In the genomic region with DNA sequence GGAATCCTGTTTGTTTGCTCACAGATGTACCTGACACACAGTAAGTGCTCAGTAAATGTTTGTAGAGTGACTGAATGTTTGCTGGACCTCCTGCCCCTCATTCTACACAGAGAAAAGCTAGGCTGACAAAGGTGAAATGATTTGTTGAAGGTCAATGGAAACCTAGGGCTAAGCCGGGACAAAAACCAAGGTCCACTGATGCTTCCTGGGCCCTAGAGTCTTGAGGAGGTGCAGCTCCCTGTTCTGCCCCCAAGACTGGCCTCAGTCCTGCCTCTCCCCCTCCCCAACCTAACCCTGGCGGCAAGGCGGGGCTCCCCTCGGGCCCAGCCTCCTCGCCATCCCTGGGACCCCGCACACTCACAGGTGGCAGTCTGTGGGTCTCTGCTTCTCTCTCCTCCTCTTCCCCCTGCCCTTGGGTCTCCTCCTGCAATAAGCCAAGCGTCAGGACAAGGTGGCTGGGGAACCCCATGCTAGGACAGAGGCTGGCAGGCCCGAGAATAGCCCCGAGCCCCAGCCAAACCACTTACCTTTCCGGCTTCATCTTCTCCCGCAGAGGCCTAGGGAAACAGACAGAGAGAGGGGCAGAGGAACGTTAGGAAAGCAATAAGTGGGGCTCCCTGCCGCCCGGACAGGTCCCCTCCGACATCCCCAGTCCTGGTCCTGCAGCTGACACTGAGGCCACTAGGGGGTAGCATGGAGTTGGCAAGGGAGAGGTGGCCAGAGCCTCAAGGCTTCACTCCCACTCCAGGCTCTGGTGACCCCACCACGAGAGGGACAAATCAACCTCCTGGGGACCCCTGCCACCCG, we compare ENCODE assay signal across 1 cellular context.
TF ChIP-seq lines count a peak whose summit lies in the region.

No MANE protein-coding gene starts in this region.

TF ChIP-seq in liver, 16 proteins besides CTCF, POLR2A, EP300 and RAD21 (continued from another document):
- TF ChIP-seq, protein P1, sequence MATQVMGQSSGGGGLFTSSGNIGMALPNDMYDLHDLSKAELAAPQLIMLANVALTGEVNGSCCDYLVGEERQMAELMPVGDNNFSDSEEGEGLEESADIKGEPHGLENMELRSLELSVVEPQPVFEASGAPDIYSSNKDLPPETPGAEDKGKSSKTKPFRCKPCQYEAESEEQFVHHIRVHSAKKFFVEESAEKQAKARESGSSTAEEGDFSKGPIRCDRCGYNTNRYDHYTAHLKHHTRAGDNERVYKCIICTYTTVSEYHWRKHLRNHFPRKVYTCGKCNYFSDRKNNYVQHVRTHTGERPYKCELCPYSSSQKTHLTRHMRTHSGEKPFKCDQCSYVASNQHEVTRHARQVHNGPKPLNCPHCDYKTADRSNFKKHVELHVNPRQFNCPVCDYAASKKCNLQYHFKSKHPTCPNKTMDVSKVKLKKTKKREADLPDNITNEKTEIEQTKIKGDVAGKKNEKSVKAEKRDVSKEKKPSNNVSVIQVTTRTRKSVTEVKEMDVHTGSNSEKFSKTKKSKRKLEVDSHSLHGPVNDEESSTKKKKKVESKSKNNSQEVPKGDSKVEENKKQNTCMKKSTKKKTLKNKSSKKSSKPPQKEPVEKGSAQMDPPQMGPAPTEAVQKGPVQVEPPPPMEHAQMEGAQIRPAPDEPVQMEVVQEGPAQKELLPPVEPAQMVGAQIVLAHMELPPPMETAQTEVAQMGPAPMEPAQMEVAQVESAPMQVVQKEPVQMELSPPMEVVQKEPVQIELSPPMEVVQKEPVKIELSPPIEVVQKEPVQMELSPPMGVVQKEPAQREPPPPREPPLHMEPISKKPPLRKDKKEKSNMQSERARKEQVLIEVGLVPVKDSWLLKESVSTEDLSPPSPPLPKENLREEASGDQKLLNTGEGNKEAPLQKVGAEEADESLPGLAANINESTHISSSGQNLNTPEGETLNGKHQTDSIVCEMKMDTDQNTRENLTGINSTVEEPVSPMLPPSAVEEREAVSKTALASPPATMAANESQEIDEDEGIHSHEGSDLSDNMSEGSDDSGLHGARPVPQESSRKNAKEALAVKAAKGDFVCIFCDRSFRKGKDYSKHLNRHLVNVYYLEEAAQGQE (IDR thresholded peaks at IDR 0.05) = no peak
- TF ChIP-seq GABPA (IDR thresholded peaks at IDR 0.05 in 1 of 2, conservative IDR thresholded peaks at IDR 0.05 in 1 of 2) (no peak), RXRA (IDR thresholded peaks at IDR 0.05) (no peak), SP1 (IDR thresholded peaks at IDR 0.05) (no peak)
